ENCODE assay signal across 8 cellular contexts in the genomic region with DNA sequence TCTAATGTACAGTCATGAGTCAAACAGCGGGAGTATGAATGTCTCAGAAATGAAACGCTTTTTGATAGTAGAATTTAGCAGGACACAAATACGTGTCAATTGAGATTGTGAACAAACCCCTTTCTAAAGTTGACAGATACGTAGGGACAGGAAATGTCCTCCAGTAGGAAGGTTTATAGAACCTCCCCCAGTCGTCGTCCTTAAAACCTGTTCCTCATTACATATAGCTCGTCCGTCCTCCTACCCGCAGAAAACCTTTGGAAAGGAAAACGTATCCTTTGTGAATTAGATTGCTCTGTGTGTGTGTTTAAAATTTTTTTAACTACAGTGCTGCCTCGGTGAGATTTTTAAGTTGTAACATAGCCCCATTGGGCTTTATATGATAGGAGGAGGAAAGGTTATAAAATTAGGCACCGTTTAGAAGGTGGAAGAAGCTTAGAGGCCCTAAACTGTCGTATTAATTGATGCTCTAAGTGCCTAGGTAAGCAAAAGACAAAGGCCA. TPM values are rescaled to one million over a fixed set of nuclear protein-coding genes. Genes with fewer than 3 reads are reported as not detected.
A peak's percentile ranks its signal among the peaks of the same experiment; 100 is the strongest.
DNase-seq lines count a peak whose midpoint lies in the region; ATAC-seq and TF ChIP-seq lines count a peak whose summit lies in the region.

No MANE protein-coding gene starts in this region.

- H3K36me3 ChIP-seq in MM.1S (replicated peaks; ENCODE audit: insufficient read depth, low read length), result 0 out of 2 replicates have a peak, but pooled peaks cover 5% of the 10 kb centered on the region

- H3F3A ChIP-seq in MM.1S (ENCODE audit: insufficient read depth, low read length), result peaks cover 57% of the 10 kb centered on the region

- no peaks in the 10 kb centered on the region for H4K20me1 ChIP-seq in MM.1S (ENCODE audit: insufficient read depth, low read length)

- H3K4me2 ChIP-seq in MM.1S (ENCODE audit: low read depth, low read length), result peak overlapping the region; percentile 85

- peak overlapping the region; percentile 59; the same call in 1 of the 2 replicates for H2AFZ ChIP-seq in MM.1S (ENCODE audit: low read length)

- H3K4me1 ChIP-seq in MM.1S (ENCODE audit: low read length), result peaks cover 11% of the 10 kb centered on the region
- peaks cover 41% of the 10 kb centered on the region for H3K4me1 ChIP-seq in mononuclear cell (ENCODE audit: insufficient read depth, low read length)

- H3K27me3 ChIP-seq in MM.1S (replicated peaks; ENCODE audit: insufficient read depth, low read length) (no peaks in the 10 kb centered on the region), mononuclear cell (ENCODE audit: insufficient read depth, low read length) (no peaks in the 10 kb centered on the region)

- no peaks in the 10 kb centered on the region for H3K9me2 ChIP-seq in MM.1S (replicated peaks; ENCODE audit: insufficient read depth, low read length)

- peak overlapping the region; percentile 73 for H3K27ac ChIP-seq in MM.1S (ENCODE audit: low read length)

- peak overlapping the region; percentile 84 for H3K4me3 ChIP-seq in MM.1S (ENCODE audit: low read length)
- H3K4me3 ChIP-seq in cardiac fibroblast (replicated peaks in 1 of 2; ENCODE audit: low read depth in 2 of 2, low read length in 2 of 2), result peak overlapping the region; percentile 32 to 57
- peak overlapping the region; percentile 57 for H3K4me3 ChIP-seq in mononuclear cell (ENCODE audit: low read length)

- DNase-seq in DMS53 treated with DMSO at 0.1 percent for 48 hours (lab: John Stamatoyannopoulos, UW; ENCODE audit: unreplicated experiment), result peak; percentile 1
- DNase-seq in MM.1S, result peak; percentile 34
- peak in 1 of 2 donors; percentile 18 for DNase-seq in cardiac fibroblast (ENCODE audit: low read depth in 2 of 2)
- no peak for DNase-seq in left lobe of liver (ENCODE audit: low spot score)

- H3K9ac ChIP-seq in MM.1S (ENCODE audit: low read length), result peak overlapping the region; percentile 88

- peaks cover 87% of the 10 kb centered on the region for H3K79me2 ChIP-seq in MM.1S (ENCODE audit: low read length)

- H3K9me3 ChIP-seq in MM.1S (replicated peaks; ENCODE audit: insufficient read depth, low read length) (no peaks in the 10 kb centered on the region), mononuclear cell (ENCODE audit: low read depth, low read length) (no peaks in the 10 kb centered on the region)

- no peak for ATAC-seq in left lobe of liver
- no peak for ATAC-seq in GM19023 (IDR thresholded peaks at IDR 0.05; ENCODE audit: unreplicated experiment)
- ATAC-seq in HG02610 (IDR thresholded peaks at IDR 0.05; ENCODE audit: unreplicated experiment), result no peak
- ATAC-seq in HG02870 (IDR thresholded peaks at IDR 0.05; ENCODE audit: unreplicated experiment), result no peak

- no peak for TF ChIP-seq CTCF in MM.1S (IDR thresholded peaks at IDR 0.05; ENCODE audit: low read length)
- TF ChIP-seq CTCF in cardiac fibroblast (IDR thresholded peaks at IDR 0.05; ENCODE audit: low read depth, low read length), result no peak

RNA-seq across cellular contexts. Expression of a gene that starts 4.1 kb away (rescaled TPM):
- 113 TPM for total RNA-seq in mononuclear cell
- total RNA-seq in left lobe of liver, result 17.5 TPM
